In the genomic region with DNA sequence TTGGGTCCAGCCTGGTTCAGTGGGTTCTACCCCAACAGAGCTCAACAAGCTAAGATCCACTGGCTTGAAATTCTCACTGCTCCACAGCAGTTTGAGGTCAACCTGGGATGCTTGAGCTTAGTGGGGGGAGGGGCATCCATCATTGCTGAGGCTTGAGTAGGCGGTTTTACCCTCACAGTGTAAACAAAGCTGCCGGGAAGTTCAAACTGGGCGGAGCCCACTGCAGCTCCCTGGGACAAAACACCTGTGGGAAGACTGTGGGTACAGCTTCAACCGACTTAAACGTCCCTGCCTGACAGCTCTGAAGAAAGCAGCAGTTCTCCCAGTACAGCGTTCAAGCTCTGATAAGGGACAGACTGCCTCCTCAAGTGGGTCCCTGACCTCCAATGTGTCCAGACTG, we compare ENCODE assay signal across 1 cellular context.
TF ChIP-seq lines count a peak whose summit lies in the region.

No MANE protein-coding gene starts in this region.

TF ChIP-seq in WTC11, 78 proteins besides CTCF, POLR2A, EP300 and RAD21 (continued from another document):
- TF ChIP-seq, protein P1, sequence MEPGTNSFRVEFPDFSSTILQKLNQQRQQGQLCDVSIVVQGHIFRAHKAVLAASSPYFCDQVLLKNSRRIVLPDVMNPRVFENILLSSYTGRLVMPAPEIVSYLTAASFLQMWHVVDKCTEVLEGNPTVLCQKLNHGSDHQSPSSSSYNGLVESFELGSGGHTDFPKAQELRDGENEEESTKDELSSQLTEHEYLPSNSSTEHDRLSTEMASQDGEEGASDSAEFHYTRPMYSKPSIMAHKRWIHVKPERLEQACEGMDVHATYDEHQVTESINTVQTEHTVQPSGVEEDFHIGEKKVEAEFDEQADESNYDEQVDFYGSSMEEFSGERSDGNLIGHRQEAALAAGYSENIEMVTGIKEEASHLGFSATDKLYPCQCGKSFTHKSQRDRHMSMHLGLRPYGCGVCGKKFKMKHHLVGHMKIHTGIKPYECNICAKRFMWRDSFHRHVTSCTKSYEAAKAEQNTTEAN (CRISPR knock-in tag; IDR thresholded peaks at IDR 0.05), result no peak
